ENCODE assay signal across 1 cellular context in the genomic region with DNA sequence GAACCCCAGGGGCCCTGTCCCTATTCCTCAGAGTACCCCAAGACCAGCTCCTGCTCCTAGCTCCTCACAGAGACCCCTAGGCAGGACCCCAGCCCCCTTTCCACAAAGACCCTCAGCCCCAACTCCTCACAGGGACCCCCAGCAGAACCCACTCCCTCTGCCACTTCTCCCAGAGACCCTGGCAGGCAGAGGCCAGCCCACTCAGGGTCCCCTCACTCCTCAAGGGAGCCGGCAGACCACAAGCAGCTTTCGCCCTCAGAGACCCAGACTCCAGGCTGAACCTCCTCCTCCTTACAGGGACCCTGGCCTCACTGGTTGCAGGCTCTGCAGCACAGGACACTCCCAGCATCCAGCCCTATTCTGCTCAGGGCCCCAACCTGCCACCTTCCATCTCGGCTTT.
TF ChIP-seq lines count a peak whose summit lies in the region.

No MANE protein-coding gene starts in this region.

TF ChIP-seq in WTC11, 78 proteins besides CTCF, POLR2A, EP300 and RAD21:
- TF ChIP-seq ETV6 (CRISPR knock-in tag; IDR thresholded peaks at IDR 0.05) (no peak), OVOL2 (CRISPR knock-in tag; IDR thresholded peaks at IDR 0.05; ENCODE audit: borderline replicate concordance) (no peak), NFYB (CRISPR knock-in tag; conservative IDR thresholded peaks at IDR 0.05; ENCODE audit: low read depth) (no peak), ESRRA (CRISPR knock-in tag; IDR thresholded peaks at IDR 0.05; ENCODE audit: borderline replicate concordance) (no peak), SP1 (CRISPR knock-in tag; conservative IDR thresholded peaks at IDR 0.05) (no peak), PRRX2 (CRISPR knock-in tag; IDR thresholded peaks at IDR 0.05) (no peak), SOX15 (CRISPR knock-in tag; IDR thresholded peaks at IDR 0.05) (no peak)
- TF ChIP-seq, protein P1, sequence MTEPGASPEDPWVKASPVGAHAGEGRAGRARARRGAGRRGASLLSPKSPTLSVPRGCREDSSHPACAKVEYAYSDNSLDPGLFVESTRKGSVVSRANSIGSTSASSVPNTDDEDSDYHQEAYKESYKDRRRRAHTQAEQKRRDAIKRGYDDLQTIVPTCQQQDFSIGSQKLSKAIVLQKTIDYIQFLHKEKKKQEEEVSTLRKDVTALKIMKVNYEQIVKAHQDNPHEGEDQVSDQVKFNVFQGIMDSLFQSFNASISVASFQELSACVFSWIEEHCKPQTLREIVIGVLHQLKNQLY (CRISPR knock-in tag; IDR thresholded peaks at IDR 0.05) = no peak
- TF ChIP-seq, protein P2, sequence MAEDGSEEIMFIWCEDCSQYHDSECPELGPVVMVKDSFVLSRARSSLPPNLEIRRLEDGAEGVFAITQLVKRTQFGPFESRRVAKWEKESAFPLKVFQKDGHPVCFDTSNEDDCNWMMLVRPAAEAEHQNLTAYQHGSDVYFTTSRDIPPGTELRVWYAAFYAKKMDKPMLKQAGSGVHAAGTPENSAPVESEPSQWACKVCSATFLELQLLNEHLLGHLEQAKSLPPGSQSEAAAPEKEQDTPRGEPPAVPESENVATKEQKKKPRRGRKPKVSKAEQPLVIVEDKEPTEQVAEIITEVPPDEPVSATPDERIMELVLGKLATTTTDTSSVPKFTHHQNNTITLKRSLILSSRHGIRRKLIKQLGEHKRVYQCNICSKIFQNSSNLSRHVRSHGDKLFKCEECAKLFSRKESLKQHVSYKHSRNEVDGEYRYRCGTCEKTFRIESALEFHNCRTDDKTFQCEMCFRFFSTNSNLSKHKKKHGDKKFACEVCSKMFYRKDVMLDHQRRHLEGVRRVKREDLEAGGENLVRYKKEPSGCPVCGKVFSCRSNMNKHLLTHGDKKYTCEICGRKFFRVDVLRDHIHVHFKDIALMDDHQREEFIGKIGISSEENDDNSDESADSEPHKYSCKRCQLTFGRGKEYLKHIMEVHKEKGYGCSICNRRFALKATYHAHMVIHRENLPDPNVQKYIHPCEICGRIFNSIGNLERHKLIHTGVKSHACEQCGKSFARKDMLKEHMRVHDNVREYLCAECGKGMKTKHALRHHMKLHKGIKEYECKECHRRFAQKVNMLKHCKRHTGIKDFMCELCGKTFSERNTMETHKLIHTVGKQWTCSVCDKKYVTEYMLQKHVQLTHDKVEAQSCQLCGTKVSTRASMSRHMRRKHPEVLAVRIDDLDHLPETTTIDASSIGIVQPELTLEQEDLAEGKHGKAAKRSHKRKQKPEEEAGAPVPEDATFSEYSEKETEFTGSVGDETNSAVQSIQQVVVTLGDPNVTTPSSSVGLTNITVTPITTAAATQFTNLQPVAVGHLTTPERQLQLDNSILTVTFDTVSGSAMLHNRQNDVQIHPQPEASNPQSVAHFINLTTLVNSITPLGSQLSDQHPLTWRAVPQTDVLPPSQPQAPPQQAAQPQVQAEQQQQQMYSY (CRISPR knock-in tag; IDR thresholded peaks at IDR 0.05) = no peak
- TF ChIP-seq, protein P3, sequence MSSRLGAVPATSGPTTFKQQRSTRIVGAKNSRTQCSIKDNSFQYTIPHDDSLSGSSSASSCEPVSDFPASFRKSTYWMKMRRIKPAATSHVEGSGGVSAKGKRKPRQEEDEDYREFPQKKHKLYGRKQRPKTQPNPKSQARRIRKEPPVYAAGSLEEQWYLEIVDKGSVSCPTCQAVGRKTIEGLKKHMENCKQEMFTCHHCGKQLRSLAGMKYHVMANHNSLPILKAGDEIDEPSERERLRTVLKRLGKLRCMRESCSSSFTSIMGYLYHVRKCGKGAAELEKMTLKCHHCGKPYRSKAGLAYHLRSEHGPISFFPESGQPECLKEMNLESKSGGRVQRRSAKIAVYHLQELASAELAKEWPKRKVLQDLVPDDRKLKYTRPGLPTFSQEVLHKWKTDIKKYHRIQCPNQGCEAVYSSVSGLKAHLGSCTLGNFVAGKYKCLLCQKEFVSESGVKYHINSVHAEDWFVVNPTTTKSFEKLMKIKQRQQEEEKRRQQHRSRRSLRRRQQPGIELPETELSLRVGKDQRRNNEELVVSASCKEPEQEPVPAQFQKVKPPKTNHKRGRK (CRISPR knock-in tag; IDR thresholded peaks at IDR 0.05; ENCODE audit: borderline replicate concordance) = no peak
- TF ChIP-seq, protein P4, sequence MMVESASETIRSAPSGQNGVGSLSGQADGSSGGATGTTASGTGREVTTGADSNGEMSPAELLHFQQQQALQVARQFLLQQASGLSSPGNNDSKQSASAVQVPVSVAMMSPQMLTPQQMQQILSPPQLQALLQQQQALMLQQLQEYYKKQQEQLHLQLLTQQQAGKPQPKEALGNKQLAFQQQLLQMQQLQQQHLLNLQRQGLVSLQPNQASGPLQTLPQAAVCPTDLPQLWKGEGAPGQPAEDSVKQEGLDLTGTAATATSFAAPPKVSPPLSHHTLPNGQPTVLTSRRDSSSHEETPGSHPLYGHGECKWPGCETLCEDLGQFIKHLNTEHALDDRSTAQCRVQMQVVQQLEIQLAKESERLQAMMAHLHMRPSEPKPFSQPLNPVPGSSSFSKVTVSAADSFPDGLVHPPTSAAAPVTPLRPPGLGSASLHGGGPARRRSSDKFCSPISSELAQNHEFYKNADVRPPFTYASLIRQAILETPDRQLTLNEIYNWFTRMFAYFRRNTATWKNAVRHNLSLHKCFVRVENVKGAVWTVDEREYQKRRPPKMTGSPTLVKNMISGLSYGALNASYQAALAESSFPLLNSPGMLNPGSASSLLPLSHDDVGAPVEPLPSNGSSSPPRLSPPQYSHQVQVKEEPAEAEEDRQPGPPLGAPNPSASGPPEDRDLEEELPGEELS (CRISPR knock-in tag; IDR thresholded peaks at IDR 0.05) = no peak
- TF ChIP-seq, protein P5, sequence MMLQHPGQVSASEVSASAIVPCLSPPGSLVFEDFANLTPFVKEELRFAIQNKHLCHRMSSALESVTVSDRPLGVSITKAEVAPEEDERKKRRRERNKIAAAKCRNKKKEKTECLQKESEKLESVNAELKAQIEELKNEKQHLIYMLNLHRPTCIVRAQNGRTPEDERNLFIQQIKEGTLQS (CRISPR knock-in tag; conservative IDR thresholded peaks at IDR 0.05) = no peak
- TF ChIP-seq, protein P6, sequence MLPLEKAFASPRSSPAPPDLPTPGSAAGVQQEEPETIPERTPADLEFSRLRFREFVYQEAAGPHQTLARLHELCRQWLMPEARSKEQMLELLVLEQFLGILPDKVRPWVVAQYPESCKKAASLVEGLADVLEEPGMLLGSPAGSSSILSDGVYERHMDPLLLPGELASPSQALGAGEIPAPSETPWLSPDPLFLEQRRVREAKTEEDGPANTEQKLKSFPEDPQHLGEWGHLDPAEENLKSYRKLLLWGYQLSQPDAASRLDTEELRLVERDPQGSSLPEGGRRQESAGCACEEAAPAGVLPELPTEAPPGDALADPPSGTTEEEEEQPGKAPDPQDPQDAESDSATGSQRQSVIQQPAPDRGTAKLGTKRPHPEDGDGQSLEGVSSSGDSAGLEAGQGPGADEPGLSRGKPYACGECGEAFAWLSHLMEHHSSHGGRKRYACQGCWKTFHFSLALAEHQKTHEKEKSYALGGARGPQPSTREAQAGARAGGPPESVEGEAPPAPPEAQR (CRISPR knock-in tag; IDR thresholded peaks at IDR 0.05) = no peak
- TF ChIP-seq, protein P7, sequence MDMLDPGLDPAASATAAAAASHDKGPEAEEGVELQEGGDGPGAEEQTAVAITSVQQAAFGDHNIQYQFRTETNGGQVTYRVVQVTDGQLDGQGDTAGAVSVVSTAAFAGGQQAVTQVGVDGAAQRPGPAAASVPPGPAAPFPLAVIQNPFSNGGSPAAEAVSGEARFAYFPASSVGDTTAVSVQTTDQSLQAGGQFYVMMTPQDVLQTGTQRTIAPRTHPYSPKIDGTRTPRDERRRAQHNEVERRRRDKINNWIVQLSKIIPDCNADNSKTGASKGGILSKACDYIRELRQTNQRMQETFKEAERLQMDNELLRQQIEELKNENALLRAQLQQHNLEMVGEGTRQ (CRISPR knock-in tag; IDR thresholded peaks at IDR 0.05) = no peak
- TF ChIP-seq, protein P8, sequence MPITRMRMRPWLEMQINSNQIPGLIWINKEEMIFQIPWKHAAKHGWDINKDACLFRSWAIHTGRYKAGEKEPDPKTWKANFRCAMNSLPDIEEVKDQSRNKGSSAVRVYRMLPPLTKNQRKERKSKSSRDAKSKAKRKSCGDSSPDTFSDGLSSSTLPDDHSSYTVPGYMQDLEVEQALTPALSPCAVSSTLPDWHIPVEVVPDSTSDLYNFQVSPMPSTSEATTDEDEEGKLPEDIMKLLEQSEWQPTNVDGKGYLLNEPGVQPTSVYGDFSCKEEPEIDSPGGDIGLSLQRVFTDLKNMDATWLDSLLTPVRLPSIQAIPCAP (CRISPR knock-in tag; IDR thresholded peaks at IDR 0.05) = no peak
